In the genomic region with DNA sequence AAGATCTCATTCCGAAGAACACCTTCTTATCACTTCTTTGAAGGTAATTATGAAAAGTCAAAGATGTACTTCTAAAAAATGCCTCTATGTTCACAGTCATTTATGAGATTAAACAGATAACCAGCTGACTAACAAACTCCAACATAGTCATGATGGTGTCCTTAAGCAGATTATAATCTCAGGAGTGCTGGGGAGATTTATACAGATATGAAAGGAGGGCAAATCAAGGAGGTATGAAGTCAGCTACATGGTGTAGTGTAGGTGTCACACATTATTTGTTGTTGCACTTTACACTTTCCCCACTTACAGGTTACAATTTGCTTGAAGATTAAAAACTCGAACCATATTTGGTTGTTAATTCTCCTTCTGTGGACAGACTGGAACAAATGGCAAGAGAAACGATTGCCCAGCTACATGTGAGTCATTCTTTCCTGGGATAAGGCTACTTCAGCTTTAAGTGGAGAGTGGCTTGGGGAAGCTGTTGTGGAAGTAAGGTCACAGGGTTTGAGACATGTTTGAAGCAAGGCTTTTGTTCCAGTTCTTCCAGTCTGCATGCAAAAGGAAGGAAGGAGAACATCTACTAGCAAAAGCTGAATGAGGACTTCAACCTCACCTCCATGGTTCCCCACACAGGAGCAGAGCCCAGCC, we compare ENCODE assay signal across 9 cellular contexts.
A peak's percentile ranks its signal among the peaks of the same experiment; 100 is the strongest.
DNase-seq lines count a peak whose midpoint lies in the region; ATAC-seq, FAIRE-seq and TF ChIP-seq lines count a peak whose summit lies in the region.
"Had no signal": no experiment of that assay in that cellular context is flagged by ENCODE, and none has a peak within 500 bp of the region (broad histone marks: within the 10 kb centered on the region; RNA-seq: fewer than 3 reads in every experiment).

No MANE protein-coding gene starts in this region.

- H4K20me1 ChIP-seq in Karpas-422 (ENCODE audit: insufficient read depth, low read depth, low read length), result no peaks in the 10 kb centered on the region

- DNase-seq in H54 (ENCODE audit: insufficient read length, low spot score) (no peak), adrenal gland (peak; percentile 26 to 67 (median 54)), left ventricle myocardium inferior (no peak), NCI-H146 (lab: John Stamatoyannopoulos, UW) (no peak), Karpas-422 (no peak)
- DNase-seq: effector CD4-positive, alpha-beta T cell had no signal

- H3K9ac ChIP-seq in rectal smooth muscle tissue (ENCODE audit: low read length) (no peak overlapping the region), Karpas-422 (ENCODE audit: low read length) (no peak overlapping the region)

- no peak overlapping the region for H2AFZ ChIP-seq in Karpas-422 (ENCODE audit: low read length)

- FAIRE-seq in H54 (lab: Jason Lieb, UNC), result peak; percentile 43

- H3K36me3 ChIP-seq in adrenal gland (replicated peaks in 1 of 2) (no peaks in the 10 kb centered on the region), left ventricle myocardium inferior (no peaks in the 10 kb centered on the region), rectal smooth muscle tissue (ENCODE audit: control insufficient read depth, insufficient read depth, low read length) (no peaks in the 10 kb centered on the region), Karpas-422 (ENCODE audit: insufficient read depth, low read length) (no peaks in the 10 kb centered on the region)

- H3K4me3 ChIP-seq in adrenal gland, result no peak overlapping the region
- H3K4me3 ChIP-seq in left ventricle myocardium inferior, result no peak overlapping the region
- no peak overlapping the region for H3K4me3 ChIP-seq in rectal smooth muscle tissue (ENCODE audit: low read length)
- H3K4me3 ChIP-seq in Karpas-422 (ENCODE audit: low read length), result no peak overlapping the region

- TF ChIP-seq CTCF in adrenal gland (IDR thresholded peaks at IDR 0.05) (no peak), left ventricle myocardium inferior (IDR thresholded peaks at IDR 0.05; ENCODE audit: borderline replicate concordance) (no peak)

- peaks cover 17 to 25% of the 10 kb centered on the region in 2 donors for H3K4me1 ChIP-seq in adrenal gland (replicated peaks in 1 of 2)
- peaks cover 11% of the 10 kb centered on the region for H3K4me1 ChIP-seq in left ventricle myocardium inferior
- no peaks in the 10 kb centered on the region for H3K4me1 ChIP-seq in rectal smooth muscle tissue (ENCODE audit: control insufficient read depth, insufficient read depth, low read length)
- no peaks in the 10 kb centered on the region for H3K4me1 ChIP-seq in Karpas-422 (ENCODE audit: low read length)

- H3K79me2 ChIP-seq in Karpas-422 (ENCODE audit: low read length), result no peaks in the 10 kb centered on the region

- H3K9me3 ChIP-seq in adrenal gland (replicated peaks in 1 of 3) (no peaks in the 10 kb centered on the region), left ventricle myocardium inferior (replicated peaks) (no peaks in the 10 kb centered on the region), Karpas-422 (ENCODE audit: low read length) (no peaks in the 10 kb centered on the region)

- intact Hi-C loops in adrenal gland (cut with DNase I), result no loop called here
- intact Hi-C loops in left ventricle myocardium inferior (cut with micrococcal nuclease), result no loop called here

- no peak for ATAC-seq in HG02610 (IDR thresholded peaks at IDR 0.05; ENCODE audit: unreplicated experiment)
- no peak for ATAC-seq in HG02885 (IDR thresholded peaks at IDR 0.05; ENCODE audit: poor library complexity, unreplicated experiment)

- no peaks in the 10 kb centered on the region for H3K9me2 ChIP-seq in Karpas-422 (replicated peaks; ENCODE audit: insufficient read depth, low read length)

- 27 to 35% (median 34%) methylated on average over 3 of the region's 3 CpGs for WGBS in adrenal gland, 4 donors

- H3K27me3 ChIP-seq in adrenal gland, result no peaks in the 10 kb centered on the region
- H3K27me3 ChIP-seq in left ventricle myocardium inferior (ENCODE audit: low read depth), result no peaks in the 10 kb centered on the region
- H3K27me3 ChIP-seq in rectal smooth muscle tissue (ENCODE audit: control insufficient read depth, insufficient read depth, low read length), result no peaks in the 10 kb centered on the region
- H3K27me3 ChIP-seq in Karpas-422 (ENCODE audit: low read length), result 0 out of 2 replicates have a peak, but pooled peaks cover 2% of the 10 kb centered on the region

- H3K4me2 ChIP-seq in Karpas-422 (ENCODE audit: low read depth, low read length, poor library complexity, severe bottlenecking), result no peak overlapping the region

- H3K27ac ChIP-seq in adrenal gland (peak overlapping the region; percentile 34 to 93 (median 62)), left ventricle myocardium inferior (replicated peaks) (peak overlapping the region; percentile 8), rectal smooth muscle tissue (ENCODE audit: low read depth, low read length) (peak overlapping the region; percentile 43), Karpas-422 (ENCODE audit: low read length) (no peak overlapping the region)

- TF ChIP-seq POLR2A in H54 (IDR thresholded peaks at IDR 0.05; ENCODE audit: low read depth, low read length) (no peak), adrenal gland (IDR thresholded peaks at IDR 0.05) (peak in 1 of 2 donors; percentile 6)

Comparison
In these comparisons a context has a peak if more than half of its experiments do, and no peak if none do; other contexts are left out.
1. DNase-seq: peak in adrenal gland (7 of 7); none in H54 (single experiment), left ventricle myocardium inferior (single experiment), NCI-H146 (single experiment) and Karpas-422 (single experiment).